Comparison of ENCODE assay signal across 11 cellular contexts in the genomic region with DNA sequence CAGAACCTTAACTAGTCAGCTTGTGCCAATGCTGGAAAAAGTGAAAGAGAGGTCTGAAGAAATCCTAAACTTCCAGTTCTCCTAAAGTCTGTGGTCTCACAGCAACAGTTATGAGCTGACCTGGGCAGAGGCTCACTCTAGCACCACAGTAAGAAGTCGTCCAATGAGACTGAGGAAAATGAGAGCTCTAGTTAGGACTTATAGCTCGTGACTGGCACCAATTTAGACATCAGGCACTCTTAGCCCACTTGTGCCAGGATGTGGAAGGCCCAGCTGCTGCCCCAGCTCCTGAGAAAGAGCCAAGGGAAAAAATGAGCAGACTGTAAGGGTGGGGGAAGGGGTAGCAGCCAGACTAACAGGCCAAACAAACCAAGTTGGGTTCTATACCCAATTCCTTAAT. TPM values are rescaled to one million over a fixed set of nuclear protein-coding genes. Genes with fewer than 3 reads are reported as not detected.
DNase-seq lines count a peak whose midpoint lies in the region; ATAC-seq and TF ChIP-seq lines count a peak whose summit lies in the region.
"Had no signal": no experiment of that assay in that cellular context is flagged by ENCODE, and none has a peak within 500 bp of the region (broad histone marks: within the 10 kb centered on the region; RNA-seq: fewer than 3 reads in every experiment).

No MANE protein-coding gene starts in this region.

- no peaks in the 10 kb centered on the region for H3K9me3 Mint-ChIP-seq in activated CD8-positive, alpha-beta T cell treated with anti-CD3 and anti-CD28 coated beads, Interleukin-2, amount 10 ng/mL, durations not matched to agents 7 days and 5 days (ENCODE audit: insufficient read depth)
- no peaks in the 10 kb centered on the region for H3K9me3 Mint-ChIP-seq in activated CD8-positive, alpha-beta T cell treated with anti-CD3 and anti-CD28 coated beads for 36 hours

- H3K36me3 Mint-ChIP-seq in activated CD8-positive, alpha-beta T cell treated with anti-CD3 and anti-CD28 coated beads, Interleukin-2, amount 10 ng/mL, durations not matched to agents 7 days and 5 days (ENCODE audit: low read depth): peaks cover 24% of the 10 kb centered on the region
- peaks cover 23% of the 10 kb centered on the region for H3K36me3 Mint-ChIP-seq in activated CD8-positive, alpha-beta T cell treated with anti-CD3 and anti-CD28 coated beads for 36 hours (ENCODE audit: low read depth)

- no peaks in the 10 kb centered on the region for H3K27me3 Mint-ChIP-seq in activated CD8-positive, alpha-beta T cell treated with anti-CD3 and anti-CD28 coated beads, Interleukin-2, amount 10 ng/mL, durations not matched to agents 7 days and 5 days (ENCODE audit: low read depth)
- H3K27me3 Mint-ChIP-seq in activated CD8-positive, alpha-beta T cell treated with anti-CD3 and anti-CD28 coated beads for 36 hours: no peaks in the 10 kb centered on the region

- H3K4me1 Mint-ChIP-seq in activated CD8-positive, alpha-beta T cell treated with anti-CD3 and anti-CD28 coated beads, Interleukin-2, amount 10 ng/mL, durations not matched to agents 7 days and 5 days (ENCODE audit: low read depth): peaks cover 23% of the 10 kb centered on the region
- peaks cover 44% of the 10 kb centered on the region for H3K4me1 Mint-ChIP-seq in activated CD8-positive, alpha-beta T cell treated with anti-CD3 and anti-CD28 coated beads for 36 hours (ENCODE audit: low read depth)

- ATAC-seq in activated CD8-positive, alpha-beta T cell treated with anti-CD3 and anti-CD28 coated beads, Interleukin-2, amount 10 ng/mL, durations not matched to agents 7 days and 5 days: no peak
- no peak for ATAC-seq in activated CD8-positive, alpha-beta T cell treated with anti-CD3 and anti-CD28 coated beads for 36 hours
- ATAC-seq in HG03097 (IDR thresholded peaks at IDR 0.05; ENCODE audit: low FRiP score, unreplicated experiment): no peak

- H3K4me3 Mint-ChIP-seq in activated CD8-positive, alpha-beta T cell treated with anti-CD3 and anti-CD28 coated beads, Interleukin-2, amount 10 ng/mL, durations not matched to agents 7 days and 5 days: no peak overlapping the region
- H3K4me3 Mint-ChIP-seq in activated CD8-positive, alpha-beta T cell treated with anti-CD3 and anti-CD28 coated beads for 36 hours: no peak overlapping the region

- H3K27ac ChIP-seq in temporal lobe (ENCODE audit: low read depth, low read length): peak overlapping the region; percentile 88
- H3K27ac ChIP-seq: SK-N-MC had no signal

- POLR2A ChIA-PET in activated CD8-positive, alpha-beta T cell treated with anti-CD3 and anti-CD28 coated beads, Interleukin-2, amount 10 ng/mL, durations not matched to agents 7 days and 5 days (lab: Charles Lee): no interaction called here
- POLR2A ChIA-PET in activated CD8-positive, alpha-beta T cell treated with anti-CD3 and anti-CD28 coated beads for 36 hours (lab: Charles Lee): interaction anchor here (1.2 kb wide), 1 partner anchor 60 kb away, joined by 3 read pairs; no protein-coding TSS in a partner anchor

- CTCF ChIA-PET in activated CD8-positive, alpha-beta T cell treated with anti-CD3 and anti-CD28 coated beads, Interleukin-2, amount 10 ng/mL, durations not matched to agents 7 days and 5 days (lab: Charles Lee): interaction anchor here (1.0 to 1.1 kb wide), 2 partner anchors 9 to 90 kb away, joined by 3 read pairs; partner anchors contain the start of gene RRP12
- CTCF ChIA-PET in activated CD8-positive, alpha-beta T cell treated with anti-CD3 and anti-CD28 coated beads for 36 hours (lab: Charles Lee): interaction anchor here (1.3 to 1.7 kb wide), 2 partner anchors 10 to 26 kb away, joined by 4 read pairs; no protein-coding TSS in a partner anchor

- TF ChIP-seq CTCF in activated CD8-positive, alpha-beta T cell treated with anti-CD3 and anti-CD28 coated beads for 36 hours (IDR thresholded peaks at IDR 0.05): no peak

- peak overlapping the region; percentile 35 for H3K27ac Mint-ChIP-seq in activated CD8-positive, alpha-beta T cell treated with anti-CD3 and anti-CD28 coated beads, Interleukin-2, amount 10 ng/mL, durations not matched to agents 7 days and 5 days
- H3K27ac Mint-ChIP-seq in activated CD8-positive, alpha-beta T cell treated with anti-CD3 and anti-CD28 coated beads for 36 hours: no peak overlapping the region

- DNase-seq in activated CD8-positive, alpha-beta T cell treated with anti-CD3 and anti-CD28 coated beads, Interleukin-2, amount 10 ng/mL, durations not matched to agents 7 days and 5 days: no peak
- DNase-seq in activated CD8-positive, alpha-beta T cell treated with anti-CD3 and anti-CD28 coated beads for 36 hours: no peak
- peak; percentile 37 for DNase-seq in cerebellar cortex (ENCODE audit: low spot score)
- DNase-seq in midbrain (lab: John Stamatoyannopoulos, UW): peak; percentile 55
- no peak for DNase-seq in SW480 (ENCODE audit: low spot score)
- DNase-seq in NCI-H2081 (lab: John Stamatoyannopoulos, UW): no peak
- DNase-seq: ACHN, NCI-H1930 had no signal

- intact Hi-C loops in activated CD8-positive, alpha-beta T cell treated with anti-CD3 and anti-CD28 coated beads for 36 hours (cut with micrococcal nuclease): loop anchor here (10.0 kb wide), 1 partner anchor 86 kb away; the partner anchor contains the start of gene RRP12

RNA-seq across cellular contexts. Expression of gene MMS19, which starts 7.6 kb away (rescaled TPM):
- total RNA-seq in activated CD8-positive, alpha-beta T cell treated with anti-CD3 and anti-CD28 coated beads, Interleukin-2, amount 10 ng/mL, durations not matched to agents 7 days and 5 days: 10 to 100 TPM; 71.7 to 73.3 TPM
- 100 to 1,000 TPM; 107 to 108 TPM for total RNA-seq in activated CD8-positive, alpha-beta T cell treated with anti-CD3 and anti-CD28 coated beads for 36 hours
- 49.7 TPM for total RNA-seq in temporal lobe

RNA-seq across cellular contexts. Expression of gene UBTD1, which starts 8.1 kb away (rescaled TPM):
- 1 to 10 TPM in 1 of 2 experiments, under 1 TPM in 1; 0.58 to 1.1 TPM for total RNA-seq in activated CD8-positive, alpha-beta T cell treated with anti-CD3 and anti-CD28 coated beads, Interleukin-2, amount 10 ng/mL, durations not matched to agents 7 days and 5 days
- total RNA-seq in activated CD8-positive, alpha-beta T cell treated with anti-CD3 and anti-CD28 coated beads for 36 hours: 1 to 10 TPM; 1.6 to 2.1 TPM
- total RNA-seq in temporal lobe: 0.49 TPM

RNA-seq across cellular contexts. Expression of gene ZDHHC16, which starts 44.6 kb away (rescaled TPM):
- total RNA-seq in activated CD8-positive, alpha-beta T cell treated with anti-CD3 and anti-CD28 coated beads, Interleukin-2, amount 10 ng/mL, durations not matched to agents 7 days and 5 days: 10 to 100 TPM; 35.8 to 36.2 TPM
- 10 to 100 TPM; 23.8 to 25.2 TPM for total RNA-seq in activated CD8-positive, alpha-beta T cell treated with anti-CD3 and anti-CD28 coated beads for 36 hours
- 12.5 TPM for total RNA-seq in temporal lobe

RNA-seq across cellular contexts. Expression of gene EXOSC1, which starts 44.8 kb away (rescaled TPM):
- 10 to 100 TPM; 47.1 to 48.2 TPM for total RNA-seq in activated CD8-positive, alpha-beta T cell treated with anti-CD3 and anti-CD28 coated beads, Interleukin-2, amount 10 ng/mL, durations not matched to agents 7 days and 5 days
- total RNA-seq in activated CD8-positive, alpha-beta T cell treated with anti-CD3 and anti-CD28 coated beads for 36 hours: 10 to 100 TPM; 43.3 to 49.2 TPM
- total RNA-seq in temporal lobe: 17.5 TPM

Comparison
In these comparisons a context has a peak if more than half of its experiments do, and no peak if none do; other contexts are left out.
1. DNase-seq: peak in cerebellar cortex (single experiment) and midbrain (single experiment); none in activated CD8-positive, alpha-beta T cell treated with anti-CD3 and anti-CD28 coated beads, Interleukin-2, amount 10 ng/mL, durations not matched to agents 7 days and 5 days (single experiment), activated CD8-positive, alpha-beta T cell treated with anti-CD3 and anti-CD28 coated beads for 36 hours (single experiment), SW480 (single experiment) and NCI-H2081 (0 of 2).